8 cellular contexts compared by ENCODE assay signal in the genomic region with DNA sequence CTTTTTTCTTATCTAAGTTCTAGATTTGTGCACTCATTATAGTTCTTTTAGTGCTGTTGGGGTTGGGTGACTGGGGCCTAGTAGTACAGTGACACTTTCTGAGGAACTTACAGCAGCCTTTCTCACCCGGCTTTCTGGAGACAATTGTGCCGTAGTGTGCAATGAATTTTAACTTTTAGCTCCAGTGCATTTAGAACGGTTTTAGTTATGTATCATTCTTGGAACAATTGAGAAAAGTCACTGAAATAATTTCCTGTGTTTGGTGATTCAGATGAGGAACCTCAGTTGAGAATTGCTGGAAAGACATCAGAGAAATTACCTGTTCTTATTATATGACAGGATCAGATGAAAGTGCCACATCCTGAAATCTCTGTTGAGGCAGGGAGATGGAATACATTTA. TPM values are rescaled to one million over a fixed set of nuclear protein-coding genes. Genes with fewer than 3 reads are reported as not detected.
DNase-seq lines count a peak whose midpoint lies in the region; FAIRE-seq and TF ChIP-seq lines count a peak whose summit lies in the region.
"Not testable (repeated sequence)": the region's sequence is repeated elsewhere in the genome, so short reads cannot be mapped to it uniquely, and the experiment has no call there.

No MANE protein-coding gene starts in this region.

- peak overlapping the region; percentile 3; the same call in 1 of the 2 replicates for H3K9ac ChIP-seq in ES-I3 (ENCODE audit: low read depth, low read length)
- H3K9ac ChIP-seq in kidney (ENCODE audit: low read length in 2 of 2), result not testable (repeated sequence)

- not testable (repeated sequence) for H3K4me1 ChIP-seq in A673 (ENCODE audit: insufficient read depth, low read length, poor library complexity, severe bottlenecking); ectodermal cell (ENCODE audit: control insufficient read depth, insufficient read depth, low read length)
- H3K4me1 ChIP-seq in ES-I3 (ENCODE audit: insufficient read depth, low read length), result peaks cover 11% of the 10 kb centered on the region
- peaks cover 6 to 11% of the 10 kb centered on the region in 2 donors for H3K4me1 ChIP-seq in kidney (ENCODE audit: control insufficient read depth in 1 of 2, insufficient read depth in 1 of 2, low read depth in 1 of 2, low read length in 2 of 2)
- peaks cover 32 to 45% of the 10 kb centered on the region in 2 experiments for H3K4me1 ChIP-seq in neutrophil (ENCODE audit: control insufficient read depth in 1 of 2, insufficient read depth in 1 of 2, low read depth in 1 of 2, low read length in 1 of 2)

- peak overlapping the region; percentile 60 for H3K4me3 Mint-ChIP-seq in T-helper 2 cell treated with Interferon-gamma antibody and Interleukin-4, amounts not matched to agents 5 μg/mL and 100 μg/mL, for 36 hours
- H3K4me3 Mint-ChIP-seq in activated naive CD8-positive, alpha-beta T cell, result peak overlapping the region; percentile 45

- H3K4me1 Mint-ChIP-seq in T-helper 2 cell treated with Interferon-gamma antibody and Interleukin-4, amounts not matched to agents 5 μg/mL and 100 μg/mL, for 36 hours (ENCODE audit: low read depth), result peaks cover 61% of the 10 kb centered on the region
- peaks cover 69% of the 10 kb centered on the region for H3K4me1 Mint-ChIP-seq in activated naive CD8-positive, alpha-beta T cell (ENCODE audit: low read depth)

- FAIRE-seq in kidney (lab: Jason Lieb, UNC), result not testable (repeated sequence)

- H3K27me3 Mint-ChIP-seq in T-helper 2 cell treated with Interferon-gamma antibody and Interleukin-4, amounts not matched to agents 5 μg/mL and 100 μg/mL, for 36 hours (ENCODE audit: low read depth); activated naive CD8-positive, alpha-beta T cell: not testable (repeated sequence)

- TF ChIP-seq CTCF in A673 (conservative IDR thresholded peaks at IDR 0.05; ENCODE audit: low read depth, low read length); kidney (IDR thresholded peaks at IDR 0.05; ENCODE audit: borderline replicate concordance, extremely low read depth, insufficient read depth); neutrophil (IDR thresholded peaks at IDR 0.05): not testable (repeated sequence)

- peaks cover 30% of the 10 kb centered on the region for H3K36me3 Mint-ChIP-seq in T-helper 2 cell treated with Interferon-gamma antibody and Interleukin-4, amounts not matched to agents 5 μg/mL and 100 μg/mL, for 36 hours (ENCODE audit: low read depth)
- not testable (repeated sequence) for H3K36me3 Mint-ChIP-seq in activated naive CD8-positive, alpha-beta T cell

- not testable (repeated sequence) for H3K27me3 ChIP-seq in A673 (replicated peaks; ENCODE audit: insufficient read depth, low read depth, low read length, poor library complexity); ectodermal cell (ENCODE audit: control insufficient read depth, insufficient read depth, low read length, poor library complexity, severe bottlenecking); neutrophil

- CTCF ChIA-PET in A673 (lab: Charles Lee), result not testable (repeated sequence)

- WGBS in ectodermal cell, 2 experiments, result 65 to 68% methylated on average over 3 of the region's 3 CpGs

- BruUV-seq in A673 (replicated peaks; lab: Mats Ljungman, UMichigan), result not testable (repeated sequence)

- not testable (repeated sequence) for DNase-seq in A673 (ENCODE audit: low spot score); T-helper 2 cell treated with Interferon-gamma antibody and Interleukin-4, amounts not matched to agents 5 μg/mL and 100 μg/mL, for 36 hours (ENCODE audit: low spot score); kidney
- peak; percentile 31 for DNase-seq in NCI-H69 (lab: John Stamatoyannopoulos, UW)

- intact Hi-C loops in A673 (cut with micrococcal nuclease; ENCODE audit: unreplicated experiment), result loop anchor here (5.0 kb wide), 1 partner anchor 60 kb away; no protein-coding TSS in a partner anchor
- intact Hi-C loops in kidney (cut with DNase I), result not testable (repeated sequence)

- H3K36me3 ChIP-seq in A673 (ENCODE audit: insufficient read depth, low read length, poor library complexity, severe bottlenecking); ES-I3 (ENCODE audit: insufficient read depth, low read length); ectodermal cell (ENCODE audit: control insufficient read depth, insufficient read depth, low read length); kidney (ENCODE audit: control insufficient read depth in 1 of 2, insufficient read depth in 2 of 2, low read length in 2 of 2); neutrophil: not testable (repeated sequence)

- POLR2A ChIA-PET in A673 (lab: Charles Lee; ENCODE audit: low non-redundant PET), result not testable (repeated sequence)

- H3K27ac ChIP-seq in A673 (ENCODE audit: low read depth, low read length, poor library complexity, severe bottlenecking); ectodermal cell (ENCODE audit: insufficient read depth, low read depth, low read length, poor library complexity, severe bottlenecking); kidney (ENCODE audit: low read depth in 2 of 2, low read length in 2 of 2): not testable (repeated sequence)
- peak overlapping the region; percentile 98 for H3K27ac ChIP-seq in neutrophil

- not testable (repeated sequence) for H3K9me3 ChIP-seq in A673 (ENCODE audit: low read depth, low read length, poor library complexity, severe bottlenecking); ES-I3 (ENCODE audit: control insufficient read depth, insufficient read depth, low read length); ectodermal cell (ENCODE audit: control insufficient read depth, low read length); kidney (ENCODE audit: control insufficient read depth in 1 of 2, low read length in 2 of 2); neutrophil

- H3K4me3 ChIP-seq in A673 (ENCODE audit: low read depth, low read length, poor library complexity, severe bottlenecking), result peak overlapping the region; percentile 90
- peak overlapping the region; percentile 23 for H3K4me3 ChIP-seq in ectodermal cell (ENCODE audit: insufficient read depth, low read depth, low read length)
- peak overlapping the region; percentile 40 to 91 for H3K4me3 ChIP-seq in kidney (ENCODE audit: low read length in 2 of 2)
- H3K4me3 ChIP-seq in neutrophil (ENCODE audit: low read depth in 1 of 2, low read length in 1 of 2), result not testable (repeated sequence)

- H3K9me3 Mint-ChIP-seq in T-helper 2 cell treated with Interferon-gamma antibody and Interleukin-4, amounts not matched to agents 5 μg/mL and 100 μg/mL, for 36 hours, result peaks cover 15% of the 10 kb centered on the region
- H3K9me3 Mint-ChIP-seq in activated naive CD8-positive, alpha-beta T cell (ENCODE audit: low read depth), result not testable (repeated sequence)

- not testable (repeated sequence) for H3K27ac Mint-ChIP-seq in T-helper 2 cell treated with Interferon-gamma antibody and Interleukin-4, amounts not matched to agents 5 μg/mL and 100 μg/mL, for 36 hours; activated naive CD8-positive, alpha-beta T cell

RNA-seq across cellular contexts. Expression of gene ZNRF2, which starts 3.2 kb away (rescaled TPM):
- 7.9 and 8.1 TPM in 2 replicates for total RNA-seq in A673 (2021)
- 21.7 TPM for polyA plus RNA-seq in ectodermal cell (2013, experiment 1 of 4)
- polyA plus RNA-seq in ectodermal cell (2013, experiment 2 of 4), result 18.5 TPM
- 17.4 TPM for polyA plus RNA-seq in ectodermal cell (2013, experiment 3 of 4)
- 18.2 TPM for polyA plus RNA-seq in ectodermal cell (2013, experiment 4 of 4)
- total RNA-seq in kidney, result 32.2 TPM
- polyA plus RNA-seq in kidney (ENCODE audit: insufficient read depth, low read depth, low replicate concordance), result 16.2 TPM
